ENCODE assay signal across 8 cellular contexts in the genomic region with DNA sequence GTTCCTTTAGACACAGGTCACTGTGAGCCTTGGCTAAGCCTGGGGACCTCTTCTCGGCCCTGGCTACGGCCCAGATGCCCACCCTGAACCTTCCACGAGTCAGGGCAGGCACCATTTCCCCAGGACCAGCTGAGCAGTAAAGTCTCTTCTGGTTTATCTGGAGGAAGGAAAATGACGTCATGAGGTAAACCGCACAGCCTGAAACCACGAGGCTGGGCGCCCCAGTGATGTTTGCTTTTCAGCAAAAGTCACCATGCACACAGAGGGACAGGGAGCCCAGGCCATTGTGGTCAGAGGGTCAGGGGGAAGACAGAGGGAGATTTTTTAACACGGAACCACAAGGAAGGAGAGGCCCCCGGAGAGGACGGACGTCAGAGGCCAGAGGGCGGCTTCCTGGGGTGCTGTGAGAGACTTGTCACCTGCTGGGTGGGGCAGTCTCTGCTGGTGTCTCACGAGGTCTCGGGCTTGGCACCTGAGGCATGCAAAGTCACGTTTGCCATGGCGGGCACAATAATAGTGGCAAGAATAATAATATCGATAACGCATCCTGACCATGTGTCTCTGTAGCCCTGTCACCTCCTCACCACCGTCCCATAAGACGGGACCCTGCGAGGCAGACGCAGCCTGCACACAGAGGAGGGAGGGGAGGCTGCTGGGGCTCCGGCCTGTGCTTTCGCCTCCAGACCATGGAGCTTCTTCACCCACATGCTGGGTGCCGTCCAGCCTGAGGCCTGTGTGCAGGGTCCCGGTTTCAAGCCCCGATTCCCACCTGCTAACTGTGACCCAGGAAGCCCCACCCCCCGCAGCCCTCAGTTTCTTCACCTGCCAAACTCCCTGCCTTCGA.
DNase-seq lines count a peak whose midpoint lies in the region; ATAC-seq and TF ChIP-seq lines count a peak whose summit lies in the region.

No MANE protein-coding gene starts in this region.

- ATAC-seq in HG02759 (IDR thresholded peaks at IDR 0.05; ENCODE audit: unreplicated experiment) (peak; percentile 70), GM18858 (IDR thresholded peaks at IDR 0.05; ENCODE audit: unreplicated experiment) (no peak)

- no peak overlapping the region for H3K4me3 ChIP-seq in GM12864 (ENCODE audit: low read depth, low read length)

- DNase-seq in GM12864 (ENCODE audit: low read depth) (peak; percentile 31), OCI-M1 (lab: John Stamatoyannopoulos, UW) (peak; percentile 94), activated T-helper 1 cell treated with Interleukin-2 at 50 U/mL for 16 hours (ENCODE audit: low read depth) (peak; percentile 68), iris pigment epithelial cell (ENCODE audit: low read depth) (peak; percentile 67), NCI-H748 (lab: John Stamatoyannopoulos, UW; ENCODE audit: unreplicated experiment) (no peak)
- DNase-seq in stimulated activated CD8-positive, alpha-beta memory T cell treated with anti-CD3 and anti-CD28 coated beads, Interleukin-4, amount 100 ng/mL, for 1 hour (ENCODE audit: low read depth in 2 of 2, low spot score in 1 of 2) = peak; percentile 72 to 76

- TF ChIP-seq CTCF in GM12864 (IDR thresholded peaks at IDR 0.05; ENCODE audit: low read depth, low read length, missing control alignments) = no peak
